ENCODE assay signal across 11 cellular contexts in the genomic region with DNA sequence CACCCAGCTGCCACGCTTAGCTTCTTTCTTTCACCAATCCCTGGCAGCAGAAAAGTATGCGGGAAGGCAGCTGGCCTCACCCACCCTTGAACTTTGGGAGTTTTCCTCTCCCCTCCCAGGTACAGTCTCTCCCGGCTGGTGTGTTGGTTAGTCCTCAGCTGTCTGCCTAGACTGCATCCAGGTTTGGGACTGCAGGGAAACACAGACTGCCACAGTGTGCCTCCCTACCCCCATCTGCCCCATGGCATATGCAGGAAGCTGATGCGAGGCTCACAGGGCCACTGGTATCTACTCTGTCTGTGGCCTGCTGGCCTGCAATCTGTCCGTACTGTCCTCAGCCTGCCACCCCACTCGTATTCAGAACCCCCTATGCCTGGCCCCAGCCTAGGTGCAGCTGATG. TPM values are rescaled to one million over a fixed set of nuclear protein-coding genes. Genes with fewer than 3 reads are reported as not detected.
A peak's percentile ranks its signal among the peaks of the same experiment; 100 is the strongest.
DNase-seq lines count a peak whose midpoint lies in the region; ATAC-seq and TF ChIP-seq lines count a peak whose summit lies in the region.
"Had no signal": no experiment of that assay in that cellular context is flagged by ENCODE, and none has a peak within 500 bp of the region (broad histone marks: within the 10 kb centered on the region; RNA-seq: fewer than 3 reads in every experiment).

No MANE protein-coding gene starts in this region.

- peaks cover 33% of the 10 kb centered on the region for H3K4me1 Mint-ChIP-seq in activated naive CD8-positive, alpha-beta T cell (ENCODE audit: low read depth)
- peaks cover 28% of the 10 kb centered on the region for H3K4me1 Mint-ChIP-seq in activated naive CD8-positive, alpha-beta T cell treated with anti-CD3 and anti-CD28 coated beads for 36 hours
- peaks cover 7 to 34% (median 27%) of the 10 kb centered on the region in 7 donors for H3K4me1 Mint-ChIP-seq in naive thymus-derived CD4-positive, alpha-beta T cell

- ATAC-seq in naive thymus-derived CD4-positive, alpha-beta T cell: no peak
- peak; percentile 8 for ATAC-seq in upper lobe of right lung
- ATAC-seq: activated T-cell treated with anti-CD3 and anti-CD28 coated beads, Interleukin-2, amount 50 U/mL, for 72 hours had no signal

- no peak for DNase-seq in activated naive CD8-positive, alpha-beta T cell treated with anti-CD3 and anti-CD28 coated beads for 36 hours
- DNase-seq in epithelial cell of proximal tubule (ENCODE audit: low read depth) (no peak), upper lobe of right lung (no peak), osteoblast (ENCODE audit: insufficient read length, low spot score, missing footprints) (no peak), SKM-1 treated with dmso at 0.1 percent for 144 hours (lab: John Stamatoyannopoulos, UW; ENCODE audit: unreplicated experiment) (no peak), NCI-H1048 (lab: John Stamatoyannopoulos, UW) (no peak)
- DNase-seq in naive thymus-derived CD4-positive, alpha-beta T cell: no peak
- DNase-seq: activated T-cell treated with anti-CD3 and anti-CD28 coated beads, Interleukin-2, amount 50 U/mL, for 72 hours; NCI-H526 treated with DMSO at 0.1 percent for 48 hours; T1000 had no signal

- no peaks in the 10 kb centered on the region for H3K9me3 Mint-ChIP-seq in activated naive CD8-positive, alpha-beta T cell (ENCODE audit: low read depth)
- H3K9me3 Mint-ChIP-seq in activated naive CD8-positive, alpha-beta T cell treated with anti-CD3 and anti-CD28 coated beads for 36 hours: no peaks in the 10 kb centered on the region
- H3K9me3 Mint-ChIP-seq in naive thymus-derived CD4-positive, alpha-beta T cell: no peaks in the 10 kb centered on the region
- H3K9me3 Mint-ChIP-seq: activated T-cell treated with anti-CD3 and anti-CD28 coated beads, Interleukin-2, amount 50 U/mL, for 72 hours had no signal

- H3K27me3 Mint-ChIP-seq in activated naive CD8-positive, alpha-beta T cell: peaks cover 6% of the 10 kb centered on the region
- H3K27me3 Mint-ChIP-seq in activated naive CD8-positive, alpha-beta T cell treated with anti-CD3 and anti-CD28 coated beads for 36 hours: peaks cover 20% of the 10 kb centered on the region
- peaks cover 17 to 47% (median 36%) of the 10 kb centered on the region in 5 donors for H3K27me3 Mint-ChIP-seq in naive thymus-derived CD4-positive, alpha-beta T cell

- H3K4me1 ChIP-seq in naive thymus-derived CD4-positive, alpha-beta T cell (ENCODE audit: control insufficient read depth in 2 of 2, insufficient read depth in 2 of 2, low read length in 2 of 2): peaks cover 0 to 9% of the 10 kb centered on the region in 2 donors
- H3K4me1 ChIP-seq in upper lobe of right lung (peaks cover 70% of the 10 kb centered on the region), osteoblast (ENCODE audit: insufficient read depth, low read length) (peaks cover 4% of the 10 kb centered on the region)

- no peak overlapping the region for H2AFZ ChIP-seq in osteoblast (ENCODE audit: low read length)

- no peaks in the 10 kb centered on the region for H3K36me3 ChIP-seq in naive thymus-derived CD4-positive, alpha-beta T cell (ENCODE audit: control insufficient read depth in 2 of 3, insufficient read depth in 3 of 3, low read length in 3 of 3)
- H3K36me3 ChIP-seq in upper lobe of right lung: no peaks in the 10 kb centered on the region
- H3K36me3 ChIP-seq in osteoblast (ENCODE audit: insufficient read depth, low read length): no peaks in the 10 kb centered on the region

- no peaks in the 10 kb centered on the region for H3K9me3 ChIP-seq in naive thymus-derived CD4-positive, alpha-beta T cell (ENCODE audit: control insufficient read depth in 2 of 3, low read length in 3 of 3)
- H3K9me3 ChIP-seq in upper lobe of right lung (no peaks in the 10 kb centered on the region), osteoblast (ENCODE audit: low read depth, low read length) (no peaks in the 10 kb centered on the region)

- H3K27me3 ChIP-seq in naive thymus-derived CD4-positive, alpha-beta T cell (ENCODE audit: control insufficient read depth in 2 of 2, insufficient read depth in 2 of 2, low read length in 2 of 2): peaks cover 0 to 3% of the 10 kb centered on the region in 2 donors
- H3K27me3 ChIP-seq in upper lobe of right lung (no peaks in the 10 kb centered on the region), osteoblast (ENCODE audit: insufficient read depth, low read length) (peaks cover 21% of the 10 kb centered on the region)

- CTCF ChIA-PET in naive thymus-derived CD4-positive, alpha-beta T cell (lab: Charles Lee): interaction anchor here (0.5 to 1.6 kb wide), 4 partner anchors 43 to 151 kb away, joined by 3 to 6 read pairs (median 4); no protein-coding TSS in a partner anchor

- H3K27ac ChIP-seq in naive thymus-derived CD4-positive, alpha-beta T cell (ENCODE audit: low read depth, low read length): no peak overlapping the region
- H3K27ac ChIP-seq in upper lobe of right lung (peak overlapping the region; percentile 87), osteoblast (ENCODE audit: low read depth, low read length) (no peak overlapping the region)

- no peaks in the 10 kb centered on the region for H4K20me1 ChIP-seq in osteoblast (ENCODE audit: insufficient read depth, low read length)

- H3K4me2 ChIP-seq in osteoblast (ENCODE audit: insufficient read depth, low read length): no peak overlapping the region

- intact Hi-C loops in naive thymus-derived CD4-positive, alpha-beta T cell (cut with micrococcal nuclease): no loop called here
- intact Hi-C loops in upper lobe of right lung (cut with DNase I): no loop called here

- POLR2A ChIA-PET in naive thymus-derived CD4-positive, alpha-beta T cell (lab: Charles Lee): interaction anchor here (0.6 to 1.0 kb wide), 2 partner anchors 20 to 28 kb away, joined by 3 to 6 read pairs; no protein-coding TSS in a partner anchor

- peaks cover 3% of the 10 kb centered on the region for H3K36me3 Mint-ChIP-seq in activated naive CD8-positive, alpha-beta T cell
- peaks cover 2% of the 10 kb centered on the region for H3K36me3 Mint-ChIP-seq in activated naive CD8-positive, alpha-beta T cell treated with anti-CD3 and anti-CD28 coated beads for 36 hours
- peaks cover 0 to 2% (median 0%) of the 10 kb centered on the region in 5 donors for H3K36me3 Mint-ChIP-seq in naive thymus-derived CD4-positive, alpha-beta T cell

- H3K79me2 ChIP-seq in osteoblast (ENCODE audit: insufficient read depth, low read length): peaks cover 2% of the 10 kb centered on the region

- no peak overlapping the region for H3K27ac Mint-ChIP-seq in activated naive CD8-positive, alpha-beta T cell
- no peak overlapping the region for H3K27ac Mint-ChIP-seq in activated naive CD8-positive, alpha-beta T cell treated with anti-CD3 and anti-CD28 coated beads for 36 hours
- peak overlapping the region in 1 of 9 donors; percentile 80 for H3K27ac Mint-ChIP-seq in naive thymus-derived CD4-positive, alpha-beta T cell
- H3K27ac Mint-ChIP-seq: activated T-cell treated with anti-CD3 and anti-CD28 coated beads, Interleukin-2, amount 50 U/mL, for 72 hours had no signal

- peak overlapping the region; percentile 62 for H3K4me3 Mint-ChIP-seq in activated naive CD8-positive, alpha-beta T cell
- no peak overlapping the region for H3K4me3 Mint-ChIP-seq in activated naive CD8-positive, alpha-beta T cell treated with anti-CD3 and anti-CD28 coated beads for 36 hours
- H3K4me3 Mint-ChIP-seq in naive thymus-derived CD4-positive, alpha-beta T cell: peak overlapping the region in 8 of 10 donors; percentile 1 to 64 (median 49)

- TF ChIP-seq CTCF in epithelial cell of proximal tubule (conservative IDR thresholded peaks at IDR 0.05; ENCODE audit: low read depth, low read length): no peak
- TF ChIP-seq CTCF in upper lobe of right lung (IDR thresholded peaks at IDR 0.05): no peak
- no peak for TF ChIP-seq CTCF in osteoblast (IDR thresholded peaks at IDR 0.05; ENCODE audit: extremely low read depth, low read depth, low read length)

- peak overlapping the region; percentile 75 for H3K4me3 ChIP-seq in epithelial cell of proximal tubule (ENCODE audit: low read depth, low read length)
- H3K4me3 ChIP-seq in naive thymus-derived CD4-positive, alpha-beta T cell (ENCODE audit: low read length): no peak overlapping the region
- H3K4me3 ChIP-seq in upper lobe of right lung: peak overlapping the region; percentile 84
- H3K4me3 ChIP-seq in osteoblast (ENCODE audit: insufficient read depth, low read length): no peak overlapping the region

RNA-seq across cellular contexts. Expression of gene CD9, which starts 2.1 kb away (rescaled TPM):
- 10 to 100 TPM; 16.2 to 18.1 TPM for total RNA-seq in activated naive CD8-positive, alpha-beta T cell treated with anti-CD3 and anti-CD28 coated beads for 36 hours
- 284 and 346 TPM in 2 replicates for total RNA-seq in epithelial cell of proximal tubule
- 10 to 100 TPM in 1 of 5 experiments, 1 to 10 TPM in 4; 3.8 to 19.3 (median 7.5) TPM for total RNA-seq in naive thymus-derived CD4-positive, alpha-beta T cell
- polyA plus RNA-seq in naive thymus-derived CD4-positive, alpha-beta T cell: 10 to 100 TPM; 12.0 to 15.5 TPM
- 445 TPM for total RNA-seq in upper lobe of right lung
- total RNA-seq in osteoblast: 19.4 and 34.4 TPM in 2 replicates

Comparison
In these comparisons a context has a peak if more than half of its experiments do, and no peak if none do; other contexts are left out.
1. H3K4me3 ChIP-seq: peak in epithelial cell of proximal tubule (single experiment) and upper lobe of right lung (single experiment); none in naive thymus-derived CD4-positive, alpha-beta T cell (single experiment) and osteoblast (single experiment).